In genomic region chr2:38698604-38699003, GRCh38 we compare ENCODE assay signal across 18 cellular contexts.
"Had no signal": no experiment of that assay in that cellular context is flagged by ENCODE, and none has a peak within 500 bp of the region (broad histone marks: within the 10 kb centered on the region; RNA-seq: fewer than 3 reads in every experiment).

No MANE protein-coding gene starts in this region.

- H3K27me3 Mint-ChIP-seq: stimulated activated memory B cell treated with anti-CD40 and anti-IgM and Interleukin-4, amounts not matched to agents 10 μg/mL and 1 μg/mL and 100 μg/mL, for 72 hours; type B pancreatic cell had no signal

- H3K27me3 ChIP-seq: body of pancreas, left lung, sigmoid colon, testis had no signal

- DNase-seq: activated CD4-positive, CD25-positive, alpha-beta regulatory T cell treated with anti-CD3 and anti-CD28 coated beads, Interleukin-2, amount 50 U/mL, for 72 hours; activated naive CD4-positive, alpha-beta T cell; body of pancreas; caudate nucleus; erythroblast; kidney; left lung; mammary epithelial cell; nephron progenitor cell; nucleus accumbens; sigmoid colon; stimulated activated CD4-positive, alpha-beta T cell treated with anti-CD3 and anti-CD28 coated beads, Interleukin-4, amount 100 ng/mL, for 24 hours; testis had no signal

- FAIRE-seq: colon, endometrium, frontal cortex, kidney had no signal

- H3K9me3 Mint-ChIP-seq: nephron progenitor cell, type B pancreatic cell had no signal

- H3K9me3 ChIP-seq: body of pancreas, left lung, sigmoid colon, testis had no signal

- H3K27ac Mint-ChIP-seq: nephron progenitor cell; stimulated activated memory B cell treated with anti-CD40 and anti-IgM and Interleukin-4, amounts not matched to agents 10 μg/mL and 1 μg/mL and 100 μg/mL, for 72 hours; type B pancreatic cell had no signal

- H3K4me3 ChIP-seq: body of pancreas, left lung, sigmoid colon, testis had no signal

- H3K27ac ChIP-seq: body of pancreas, left lung, sigmoid colon, testis had no signal

- ATAC-seq: body of pancreas; left lung; stimulated activated memory B cell treated with anti-CD40 and anti-IgM and Interleukin-4, amounts not matched to agents 10 μg/mL and 1 μg/mL and 100 μg/mL, for 72 hours had no signal

- H3K4me1 Mint-ChIP-seq: nephron progenitor cell had no signal

- H3K36me3 ChIP-seq: left lung, sigmoid colon had no signal

- H3K4me3 Mint-ChIP-seq: nephron progenitor cell; stimulated activated memory B cell treated with anti-CD40 and anti-IgM and Interleukin-4, amounts not matched to agents 10 μg/mL and 1 μg/mL and 100 μg/mL, for 72 hours; type B pancreatic cell had no signal

- H3K36me3 Mint-ChIP-seq: type B pancreatic cell had no signal
